ENCODE assay signal across 8 cellular contexts in genomic region chr15:39781967-39782292, GRCh38. TPM values are rescaled to one million over a fixed set of nuclear protein-coding genes. Genes with fewer than 3 reads are reported as not detected.
DNase-seq lines count a peak whose midpoint lies in the region; ATAC-seq, FAIRE-seq and TF ChIP-seq lines count a peak whose summit lies in the region.

No MANE protein-coding gene starts in this region.

- TF ChIP-seq CTCF in A549 (IDR thresholded peaks at IDR 0.05) (no peak), HFF-Myc (IDR thresholded peaks at IDR 0.05; ENCODE audit: low read depth, low read length, missing control alignments) (no peak), GM12878 (IDR thresholded peaks at IDR 0.05 in 2 of 3, conservative IDR thresholded peaks at IDR 0.05 in 1 of 3; ENCODE audit: control insufficient read depth in 2 of 3, extremely low read depth in 1 of 3, insufficient read depth in 1 of 3, low read depth in 3 of 3, low read length in 3 of 3) (no peak)

- H3K9me3 ChIP-seq in A549 (peaks cover 4% of the 10 kb centered on the region; the same call in 1 of the 3 replicates), GM12878 (replicated peaks; ENCODE audit: control insufficient read depth, insufficient read depth, low read length) (no peaks in the 10 kb centered on the region)

- H2BK5ac ChIP-seq in mesendoderm (ENCODE audit: low read length) = no peak overlapping the region

- H4K5ac ChIP-seq in mesendoderm (ENCODE audit: low read length) = no peak overlapping the region

- H2AFZ ChIP-seq in GM12878 (ENCODE audit: control insufficient read depth, low read depth, low read length) = peak overlapping the region; percentile 96

- no peak overlapping the region for H2BK15ac ChIP-seq in mesendoderm (replicated peaks; ENCODE audit: low read depth)

- H3K4ac ChIP-seq in mesendoderm (ENCODE audit: low read depth, low read length) = no peak overlapping the region

- WGBS in A549 (ENCODE audit: missing lambda C conversion rate) = 68% methylated on average over 2 of the region's 2 CpGs
- WGBS in GM12878 (ENCODE audit: insufficient coverage, insufficient replicate concordance, low lambda C conversion rate, missing lambda C conversion rate) = 75% methylated on average over 2 of the region's 2 CpGs
- WGBS in mesendoderm (ENCODE audit: extremely low coverage, insufficient coverage, low lambda C conversion rate) = no CpG with 5 or more reads among the region's 2 CpGs

- no peaks in the 10 kb centered on the region for H3K27me3 ChIP-seq in GM12878 (replicated peaks in 1 of 2; ENCODE audit: control insufficient read depth in 2 of 2, insufficient read depth in 2 of 2, low read length in 1 of 2)
- H3K27me3 ChIP-seq in mesendoderm (ENCODE audit: insufficient read depth, low read length, poor library complexity) = no peaks in the 10 kb centered on the region

- no peak overlapping the region for H4K8ac ChIP-seq in mesendoderm (ENCODE audit: low read depth, low read length)

- no peak overlapping the region for H3K18ac ChIP-seq in mesendoderm (ENCODE audit: low read length)

- H3K4me1 ChIP-seq in A549 (peaks cover 15% of the 10 kb centered on the region; the same call in 2 of the 3 replicates), GM12878 (ENCODE audit: control insufficient read depth, insufficient read depth, low read length) (peaks cover 7% of the 10 kb centered on the region), mesendoderm (ENCODE audit: control insufficient read depth, low read depth, low read length) (peaks cover 3% of the 10 kb centered on the region)

- TF ChIP-seq RAD21 in A549 (conservative IDR thresholded peaks at IDR 0.05 in 1 of 2, IDR thresholded peaks at IDR 0.05 in 1 of 2) (no peak), GM12878 (IDR thresholded peaks at IDR 0.05; ENCODE audit: insufficient read depth, low read depth, low read length) (no peak)

- FAIRE-seq in A549 (lab: Jason Lieb, UNC) = no peak
- peak; percentile 59 for FAIRE-seq in GM12878 (lab: Jason Lieb, UNC)
- no peak for FAIRE-seq in GM19239 (lab: Jason Lieb, UNC)

- ATAC-seq in A549 (no peak), GM12878 (no peak), HG02678 (IDR thresholded peaks at IDR 0.05; ENCODE audit: unreplicated experiment) (no peak)

- H3K79me1 ChIP-seq in mesendoderm (ENCODE audit: low read length) = peaks cover 6% of the 10 kb centered on the region

- POLR2A ChIA-PET in A549 (lab: Yijun Ruan, JAX) (interaction anchor here (0.8 to 1.3 kb wide), 3 partner anchors 10 to 152 kb away, joined by 3 to 9 read pairs (median 4); partner anchors contain the start of gene EIF2AK4), GM12878 (lab: Charles Lee) (interaction anchor here (1.0 to 1.8 kb wide), 4 partner anchors 7 to 258 kb away, joined by 3 to 4 read pairs (median 3); partner anchors contain the start of gene EIF2AK4)

- CTCF ChIA-PET in A549 (lab: Yijun Ruan, JAX) (interaction anchor here (0.6 to 0.8 kb wide), 2 partner anchors 90 to 201 kb away, joined by 3 read pairs; partner anchors contain the start of gene THBS1), GM12878 (lab: Yijun Ruan, JAX) (interaction anchor here (0.9 to 4.2 kb wide), 5 partner anchors 24 to 492 kb away, joined by 3 to 23 read pairs (median 4); no protein-coding TSS in a partner anchor)

- TF ChIP-seq EP300 in A549 (IDR thresholded peaks at IDR 0.05) (no peak), GM12878 (IDR thresholded peaks at IDR 0.05; ENCODE audit: borderline replicate concordance in 1 of 2, control insufficient read depth in 1 of 2, low read depth in 2 of 2, low read length in 2 of 2) (no peak)

- TSS peak; percentile 62 for BruUV-seq in GM12878 (replicated peaks; lab: Mats Ljungman, UMichigan)

- H3K4me3 ChIP-seq in A549 (peak overlapping the region; percentile 76), HFF-Myc (replicated peaks; ENCODE audit: low read depth, low read length) (peak overlapping the region; percentile 83), GM12878 (peak overlapping the region; percentile 97), mesendoderm (ENCODE audit: low read length) (no peak overlapping the region)

- TF ChIP-seq POLR2A in A549 (IDR thresholded peaks at IDR 0.05; ENCODE audit: low read length) = no peak
- no peak for TF ChIP-seq POLR2A in GM12878 (IDR thresholded peaks at IDR 0.05; ENCODE audit: low read depth, low read length)

- H3K9ac ChIP-seq in GM12878 (ENCODE audit: control insufficient read depth, insufficient read depth, low read length) (no peak overlapping the region), mesendoderm (ENCODE audit: low read length) (peak overlapping the region; percentile 50)

- DNase-seq in A549 (ENCODE audit: low read depth in 1 of 2, low spot score in 1 of 2) (no peak), HFF-Myc (ENCODE audit: extremely low read depth, low read depth) (no peak), GM12878 (ENCODE audit: low read depth, low spot score) (no peak), mesendoderm (no peak), cortex of kidney (lab: John Stamatoyannopoulos, UW) (no peak), GM19239 (ENCODE audit: insufficient read length, low spot score) (no peak)
- DNase-seq in stimulated activated CD4-positive, alpha-beta T cell treated with anti-CD3 and anti-CD28 coated beads, Interleukin-15, amount 100 ng/mL, for 24 hours = no peak

- RAD21 ChIA-PET in GM12878 (lab: Charles Lee; ENCODE audit: unreplicated experiment) = interaction anchor here (0.6 to 1.8 kb wide), 7 partner anchors 13 to 317 kb away, joined by 3 to 12 read pairs (median 4); no protein-coding TSS in a partner anchor

- H3K23ac ChIP-seq in mesendoderm (ENCODE audit: low read length) = no peak overlapping the region

- no peak overlapping the region for H2BK120ac ChIP-seq in mesendoderm (ENCODE audit: low read depth, low read length)

- no peak overlapping the region for H2AK5ac ChIP-seq in mesendoderm (ENCODE audit: low read length)

- H3K36me3 ChIP-seq in GM12878 (ENCODE audit: control insufficient read depth in 2 of 2, insufficient read depth in 2 of 2, low read length in 1 of 2) (no peaks in the 10 kb centered on the region; a peak in 1 of 4 replicates), mesendoderm (ENCODE audit: control insufficient read depth, insufficient read depth, low read length) (no peaks in the 10 kb centered on the region)

- H3K56ac ChIP-seq in mesendoderm (ENCODE audit: low read length) = peak overlapping the region; percentile 37

- H3K27ac ChIP-seq in A549 = peak overlapping the region in 1 of 2 experiments; percentile 67; a peak in 3 of 6 replicates
- H3K27ac ChIP-seq in GM12878 (ENCODE audit: control insufficient read depth, insufficient read depth) = no peak overlapping the region
- no peak overlapping the region for H3K27ac ChIP-seq in mesendoderm (ENCODE audit: low read depth, low read length)

- intact Hi-C loops in GM12878 (cut with micrococcal nuclease; ENCODE audit: unreplicated experiment) = no loop called here

- in situ Hi-C loops in GM12878 (cut with MboI) = loop anchor here (10.0 kb wide), 2 partner anchors 323 to 493 kb away; partner anchors contain the start of gene BMF

- H4K20me1 ChIP-seq in GM12878 (ENCODE audit: control insufficient read depth, insufficient read depth) = no peaks in the 10 kb centered on the region

- SMC1A ChIA-PET in GM12878 (lab: Charles Lee; ENCODE audit: uncharacterized antibody, unreplicated experiment) = interaction anchor here (1.4 to 3.0 kb wide), 3 partner anchors 7 to 25 kb away, joined by 3 to 8 read pairs (median 6); no protein-coding TSS in a partner anchor

- H3K4me2 ChIP-seq in A549 = peak overlapping the region; percentile 68
- peak overlapping the region; percentile 84 for H3K4me2 ChIP-seq in GM12878 (ENCODE audit: control insufficient read depth, insufficient read depth)
- peak overlapping the region; percentile 49 for H3K4me2 ChIP-seq in mesendoderm (ENCODE audit: low read length)

- H3K79me2 ChIP-seq in GM12878 (ENCODE audit: control insufficient read depth, insufficient read depth, low read length) (peaks cover 12% of the 10 kb centered on the region), mesendoderm (ENCODE audit: control insufficient read depth, insufficient read depth, low read length) (peaks cover 1% of the 10 kb centered on the region)

TF ChIP-seq in A549, 52 proteins besides CTCF, POLR2A, EP300 and RAD21 (continues in another document):
- TF ChIP-seq JUN (IDR thresholded peaks at IDR 0.05) = no peak
- no peak for TF ChIP-seq FOSL2 (IDR thresholded peaks at IDR 0.05)
- no peak for TF ChIP-seq FOSL2 (CRISPR knock-in tag; IDR thresholded peaks at IDR 0.05)
- TF ChIP-seq ZNF302 (CRISPR knock-in tag; IDR thresholded peaks at IDR 0.05) = no peak
- TF ChIP-seq EHMT2 (IDR thresholded peaks at IDR 0.05; ENCODE audit: low read depth) = no peak

TF ChIP-seq in GM12878, 131 proteins besides CTCF, POLR2A, EP300 and RAD21 (continues in another document):
- TF ChIP-seq SMAD1 (IDR thresholded peaks at IDR 0.05; ENCODE audit: low read depth, partially characterized antibody) = peak; percentile 46

RNA-seq across cellular contexts. Expression of gene FSIP1, which starts 0.7 kb away (rescaled TPM):
- 0.82 and 0.93 TPM in 2 replicates for polyA plus RNA-seq in A549 (2011; rRNA removed)
- polyA plus RNA-seq in A549 (2012; cell fraction: cytosol; rRNA removed) = 0.15 and 0.18 TPM in 2 replicates
- polyA plus RNA-seq in A549 (2012; cell fraction: nucleus; rRNA removed) = 0.06 and 0.09 TPM in 2 replicates
- 0.71 to 0.90 TPM (median 0.80 TPM) in 3 replicates for polyA plus RNA-seq in A549 (2017; fragmentation: RNase III; extraction: RNeasy Plus Mini Kit Qiagen cat#74134 plus additional on column Dnase treatment)
- 0.10 and 0.12 TPM in 2 replicates for polyA minus RNA-seq in A549 (2011; rRNA and poly(A)+ RNA removed)
- total RNA-seq in GM12878 (2013; cell fraction: nucleolus; rRNA removed) = 0.67 and 0.69 TPM in 2 replicates
- 0.34 and 0.44 TPM in 2 replicates for total RNA-seq in GM12878 (2014; rRNA removed)
- total RNA-seq in GM12878 (2014; rRNA removed; fragmentation: Illumina TruSeq; extraction: Trizol) = 0.55 and 0.67 TPM in 2 replicates
- total RNA-seq in GM12878 (2021) = 0.36 and 0.43 TPM in 2 replicates
- polyA plus RNA-seq in GM12878 (2011; ENCODE audit: low read depth) = not detected
- 0.19 and 0.27 TPM in 2 replicates for polyA plus RNA-seq in GM12878 (2011; rRNA removed)
- 0.03 and 0.08 TPM in 2 replicates for polyA plus RNA-seq in GM12878 (2011; cell fraction: cytosol; rRNA removed)
- 0.09 and 0.37 TPM in 2 replicates for polyA plus RNA-seq in GM12878 (2011; cell fraction: nucleus; rRNA removed)
- 0.10 TPM in 1 of 2 replicates, not detected in the other for polyA plus RNA-seq in GM12878 (2012)
- polyA plus RNA-seq in GM12878 (2014; fragmentation: Illumina TruSeq; extraction: Trizol) = 0.27 and 0.37 TPM in 2 replicates
- polyA plus RNA-seq in GM12878 (2014; fragmentation: Nextera tagmentation; extraction: Ambion mirVana) = under 1 TPM; 0.15 to 0.27 TPM
- polyA plus RNA-seq in GM12878 (2014; rRNA removed) = 0.14 and 0.15 TPM in 2 replicates
- under 1 TPM; 0.38 to 0.59 TPM for polyA plus RNA-seq in GM12878 (2016; fragmentation: Nextera tagmentation; extraction: Ambion mirVana)
- 0.10 and 0.66 TPM in 2 replicates for polyA minus RNA-seq in GM12878 (2011; rRNA and poly(A)+ RNA removed)
- polyA minus RNA-seq in GM12878 (2011; cell fraction: cytosol; rRNA and poly(A)+ RNA removed) = not detected in 2 replicates
- polyA minus RNA-seq in GM12878 (2011; cell fraction: nucleus; rRNA and poly(A)+ RNA removed) = 0.36 and 0.48 TPM in 2 replicates
- polyA plus RNA-seq in mesendoderm (2013, experiment 1 of 2) = 0.29 TPM
- polyA plus RNA-seq in mesendoderm (2013, experiment 2 of 2) = 0.32 TPM
